ENCODE assay signal across 25 cellular contexts in genomic region chr7:98238076-98238475, GRCh38. TPM values are rescaled to one million over a fixed set of nuclear protein-coding genes. Genes with fewer than 3 reads are reported as not detected.
"Had no signal": no experiment of that assay in that cellular context is flagged by ENCODE, and none has a peak within 500 bp of the region (broad histone marks: within the 10 kb centered on the region; RNA-seq: fewer than 3 reads in every experiment).

No MANE protein-coding gene starts in this region.

- H3K36me3 ChIP-seq: prostate gland had no signal

- H3K4me3 Mint-ChIP-seq: memory B cell; natural killer cell treated with Interleukin-12 subunit alpha and Interleukin-12 subunit beta and Interleukin-15 and Interleukin-18, amount 100 ng/mL, for 72 hours; neural crest cell; stimulated activated memory B cell treated with anti-CD40 and anti-IgM and Interleukin-4, amounts not matched to agents 10 μg/mL and 1 μg/mL and 100 μg/mL, for 72 hours had no signal

- H3K9me3 Mint-ChIP-seq: memory B cell; naive B cell; natural killer cell treated with Interleukin-12 subunit alpha and Interleukin-12 subunit beta and Interleukin-15 and Interleukin-18, amount 100 ng/mL, for 72 hours; neural crest cell; stimulated activated memory B cell treated with anti-CD40 and anti-IgM and Interleukin-4, amounts not matched to agents 10 μg/mL and 1 μg/mL and 100 μg/mL, for 72 hours had no signal

- H3K4me2 ChIP-seq: hepatocyte had no signal

- H3K27ac Mint-ChIP-seq: natural killer cell treated with Interleukin-12 subunit alpha and Interleukin-12 subunit beta and Interleukin-15 and Interleukin-18, amount 100 ng/mL, for 72 hours; stimulated activated memory B cell treated with anti-CD40 and anti-IgM and Interleukin-4, amounts not matched to agents 10 μg/mL and 1 μg/mL and 100 μg/mL, for 72 hours had no signal

- H3K79me2 ChIP-seq: hepatocyte had no signal

- DNase-seq: effector memory CD4-positive, alpha-beta T cell; foreskin keratinocyte; heart left ventricle; kidney; naive B cell; stimulated activated CD4-positive, alpha-beta T cell treated with anti-CD3 and anti-CD28 coated beads, Interleukin-4, amount 100 ng/mL, for 4 hours; stimulated activated naive CD8-positive, alpha-beta T cell treated with anti-CD3 and anti-CD28 coated beads, Interleukin-15, Interleukin-2, amounts not matched to agents 100 U/mL and 50 U/mL, for 24 hours; substantia nigra; testis; tibial artery had no signal

- H3K4me1 ChIP-seq: esophagus muscularis mucosa, foreskin keratinocyte, gastroesophageal sphincter, heart left ventricle, prostate gland, right atrium auricular region, testis, tibial artery had no signal

- H3K27me3 ChIP-seq: esophagus muscularis mucosa, foreskin keratinocyte, gastroesophageal sphincter, heart left ventricle, hepatocyte, right atrium auricular region, testis, tibial artery, upper lobe of left lung had no signal

- H3K27me3 Mint-ChIP-seq: memory B cell; naive B cell; natural killer cell treated with Interleukin-12 subunit alpha and Interleukin-12 subunit beta and Interleukin-15 and Interleukin-18, amount 100 ng/mL, for 72 hours; stimulated activated memory B cell treated with anti-CD40 and anti-IgM and Interleukin-4, amounts not matched to agents 10 μg/mL and 1 μg/mL and 100 μg/mL, for 72 hours had no signal

- H3K9me3 ChIP-seq: esophagus muscularis mucosa, gastroesophageal sphincter, heart left ventricle, prostate gland, right atrium auricular region, testis, tibial artery, upper lobe of left lung had no signal

- H2AFZ ChIP-seq: hepatocyte had no signal

- H3K4me1 Mint-ChIP-seq: memory B cell had no signal

- ATAC-seq: foreskin keratinocyte; gastroesophageal sphincter; heart left ventricle; left lobe of liver; natural killer cell treated with Interleukin-12 subunit alpha and Interleukin-12 subunit beta and Interleukin-15 and Interleukin-18, amount 100 ng/mL, for 72 hours; sciatic nerve; stimulated activated memory B cell treated with anti-CD40 and anti-IgM and Interleukin-4, amounts not matched to agents 10 μg/mL and 1 μg/mL and 100 μg/mL, for 72 hours; stimulated activated naive CD8-positive, alpha-beta T cell treated with anti-CD3 and anti-CD28 coated beads, Interleukin-15, Interleukin-2, amounts not matched to agents 100 U/mL and 50 U/mL, for 24 hours had no signal

- H3K4me3 ChIP-seq: esophagus muscularis mucosa, gastroesophageal sphincter, heart left ventricle, hepatocyte, lung, prostate gland, right atrium auricular region, testis, tibial artery, upper lobe of left lung had no signal

- H3K27ac ChIP-seq: esophagus muscularis mucosa, foreskin keratinocyte, gastroesophageal sphincter, heart left ventricle, hepatocyte, prostate gland, right atrium auricular region, testis, tibial artery, upper lobe of left lung had no signal

RNA-seq across cellular contexts. Expression of gene BHLHA15, which starts 26.8 kb away (rescaled TPM):
- total RNA-seq: esophagus muscularis mucosa, mononuclear cell, neural crest cell, osteocyte, sciatic nerve had no signal
